26 cellular contexts compared by ENCODE assay signal in the genomic region with DNA sequence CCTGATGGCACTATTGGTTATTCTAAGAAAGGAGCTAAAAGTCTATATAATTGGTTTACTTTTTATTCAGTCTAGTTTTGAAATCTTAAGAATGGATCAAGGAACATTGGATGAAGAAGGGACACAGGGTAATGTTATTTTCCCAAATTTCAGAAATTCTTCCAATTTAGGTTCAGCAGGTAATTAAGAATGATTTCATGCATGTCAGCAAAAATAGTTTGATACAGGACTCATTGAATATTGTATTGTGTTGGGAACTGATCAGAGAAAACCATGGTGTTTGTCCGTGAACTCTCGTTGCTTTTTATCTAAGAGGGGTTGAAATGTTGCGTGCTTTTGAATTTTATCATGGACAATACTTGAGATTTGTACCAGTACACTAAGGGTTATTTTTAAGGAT. TPM values are rescaled to one million over a fixed set of nuclear protein-coding genes. Genes with fewer than 3 reads are reported as not detected.
"Had no signal": no experiment of that assay in that cellular context is flagged by ENCODE, and none has a peak within 500 bp of the region (broad histone marks: within the 10 kb centered on the region; RNA-seq: fewer than 3 reads in every experiment).

No MANE protein-coding gene starts in this region.

- FAIRE-seq: endothelial cell of umbilical vein, islet of Langerhans had no signal

- H3K9me3 ChIP-seq: colonic mucosa, esophagus muscularis mucosa, left lung, lower lobe of right lung, ovary, psoas muscle, suprapubic skin had no signal

- H3K4me1 ChIP-seq: colonic mucosa, foreskin keratinocyte, left lung, lower lobe of right lung, psoas muscle had no signal

- H3K4me3 ChIP-seq: colonic mucosa, esophagus muscularis mucosa, left lung, lower lobe of right lung, ovary, psoas muscle, smooth muscle cell, suprapubic skin had no signal

- H3K36me3 ChIP-seq: colonic mucosa, esophagus muscularis mucosa, left lung, lower lobe of right lung, ovary, suprapubic skin had no signal

- H3K27me3 ChIP-seq: colonic mucosa, esophagus muscularis mucosa, foreskin keratinocyte, left lung, ovary, suprapubic skin had no signal

- DNase-seq: colonic mucosa; dermis blood vessel endothelial cell; effector memory CD4-positive, alpha-beta T cell; foreskin keratinocyte; head of caudate nucleus; hippocampal formation; left lung; lower lobe of right lung; natural killer cell; occipital lobe; posterior cingulate gyrus; retina; stimulated activated CD4-positive, alpha-beta T cell treated with anti-CD3 and anti-CD28 coated beads, Interleukin-12 subunit alpha, Interleukin-12 subunit beta, amount 100 ng/mL, for 4 hours; stimulated activated CD4-positive, alpha-beta T cell treated with anti-CD3 and anti-CD28 coated beads, Interleukin-1b, Interleukin-23, amount 100 ng/mL, for 48 hours; stimulated activated CD4-positive, alpha-beta T cell treated with anti-CD3 and anti-CD28 coated beads, Interleukin-4, amount 100 ng/mL, for 1 hour; stimulated activated CD8-positive, alpha-beta memory T cell treated with anti-CD3 and anti-CD28 coated beads, Interleukin-4, amount 100 ng/mL, for 48 hours; stimulated activated naive CD4-positive, alpha-beta T cell; stimulated activated naive CD8-positive, alpha-beta T cell treated with anti-CD3 and anti-CD28 coated beads, Interleukin-15, amount 100 ng/mL, for 72 hours; trophoblast cell had no signal

- ATAC-seq: foreskin keratinocyte; natural killer cell; stimulated activated naive CD8-positive, alpha-beta T cell treated with anti-CD3 and anti-CD28 coated beads, Interleukin-15, amount 100 ng/mL, for 72 hours had no signal

- H3K27ac ChIP-seq: colonic mucosa, foreskin keratinocyte, left lung, lower lobe of right lung, ovary, psoas muscle, suprapubic skin had no signal

- H3K4me2 ChIP-seq: smooth muscle cell had no signal

RNA-seq across cellular contexts. Expression of gene PDE3A, which starts 58.6 kb away (rescaled TPM):
- total RNA-seq: foreskin keratinocyte had no signal
- polyA plus RNA-seq: foreskin keratinocyte had no signal
